ENCODE assay signal across 8 cellular contexts in genomic region chr14:96504353-96504752, GRCh38. TPM values are rescaled to one million over a fixed set of nuclear protein-coding genes. Genes with fewer than 3 reads are reported as not detected.
DNase-seq lines count a peak whose midpoint lies in the region; ATAC-seq and TF ChIP-seq lines count a peak whose summit lies in the region.
"Not testable (repeated sequence)": the region's sequence is repeated elsewhere in the genome, so short reads cannot be mapped to it uniquely, and the experiment has no call there.

No MANE protein-coding gene starts in this region.

- H3K4me1 ChIP-seq in CD4-positive, alpha-beta memory T cell (ENCODE audit: insufficient read depth, low read length), result peaks cover 64% of the 10 kb centered on the region
- peaks cover 43% of the 10 kb centered on the region for H3K4me1 ChIP-seq in KMS-11 (ENCODE audit: low read depth, poor library complexity, severe bottlenecking)
- not testable (repeated sequence) for H3K4me1 ChIP-seq in ectodermal cell (ENCODE audit: control insufficient read depth, insufficient read depth, low read length)
- peaks cover 23% of the 10 kb centered on the region for H3K4me1 ChIP-seq in iPS-18a (ENCODE audit: control insufficient read depth, low read depth, low read length)
- peaks cover 1 to 48% (median 46%) of the 10 kb centered on the region in 5 donors for H3K4me1 ChIP-seq in subcutaneous abdominal adipose tissue (ENCODE audit: control insufficient read depth in 5 of 5, insufficient read depth in 5 of 5, low read length in 5 of 5)

- H3K27me3 ChIP-seq in CD4-positive, alpha-beta memory T cell (ENCODE audit: insufficient read depth, low read length); KMS-11 (ENCODE audit: insufficient read depth, low read depth); ectodermal cell (ENCODE audit: control insufficient read depth, insufficient read depth, low read length, poor library complexity, severe bottlenecking); iPS-18a (ENCODE audit: control insufficient read depth, insufficient read depth, low read length); subcutaneous abdominal adipose tissue (ENCODE audit: control insufficient read depth in 5 of 5, insufficient read depth in 4 of 5, low read length in 5 of 5): not testable (repeated sequence)

- peaks cover 40 to 74% (median 59%) of the 10 kb centered on the region in 4 donors for H3K4me1 Mint-ChIP-seq in CD4-positive, alpha-beta memory T cell
- H3K4me1 Mint-ChIP-seq in WTC11 (peaks cover 46% of the 10 kb centered on the region), neural crest cell (peaks cover 42% of the 10 kb centered on the region)

- not testable (repeated sequence) for H2AFZ ChIP-seq in KMS-11 (ENCODE audit: low read depth)

- H3K9me3 Mint-ChIP-seq in CD4-positive, alpha-beta memory T cell; WTC11; activated naive CD4-positive, alpha-beta T cell treated with anti-CD3 and anti-CD28 coated beads, Interleukin-2, amount 50 U/mL, for 72 hours; neural crest cell: not testable (repeated sequence)

- not testable (repeated sequence) for H4K20me1 ChIP-seq in KMS-11 (ENCODE audit: insufficient read depth)

- peaks cover 0 to 29% of the 10 kb centered on the region in 2 donors for H3K36me3 Mint-ChIP-seq in CD4-positive, alpha-beta memory T cell
- not testable (repeated sequence) for H3K36me3 Mint-ChIP-seq in WTC11; neural crest cell (ENCODE audit: low read depth)
- peaks cover 36 to 40% of the 10 kb centered on the region in 2 donors for H3K36me3 Mint-ChIP-seq in activated naive CD4-positive, alpha-beta T cell treated with anti-CD3 and anti-CD28 coated beads, Interleukin-2, amount 50 U/mL, for 72 hours

- peaks cover 69% of the 10 kb centered on the region for H3K79me2 ChIP-seq in KMS-11 (ENCODE audit: insufficient read depth, low read depth)

- H3K4me3 Mint-ChIP-seq in CD4-positive, alpha-beta memory T cell, result peak overlapping the region; percentile 66 to 99 (median 98)
- peak overlapping the region; percentile 97 for H3K4me3 Mint-ChIP-seq in WTC11
- peak overlapping the region; percentile 96 for H3K4me3 Mint-ChIP-seq in neural crest cell

- WGBS in ectodermal cell, 2 experiments, result 92 to 93% methylated on average over 12 of the region's 12 CpGs

- not testable (repeated sequence) for TF ChIP-seq CTCF in KMS-11 (conservative IDR thresholded peaks at IDR 0.05; ENCODE audit: low read depth, low read length); WTC11 (IDR thresholded peaks at IDR 0.05); neural crest cell (conservative IDR thresholded peaks at IDR 0.05)

- H3K4me2 ChIP-seq in KMS-11, result peak overlapping the region; percentile 86; the same call in 1 of the 2 replicates

- intact Hi-C loops in CD4-positive, alpha-beta memory T cell (cut with micrococcal nuclease), result not testable (repeated sequence)

- H3K9me3 ChIP-seq in CD4-positive, alpha-beta memory T cell (ENCODE audit: control insufficient read depth in 1 of 2, low read length in 2 of 2); ectodermal cell (ENCODE audit: control insufficient read depth, low read length); iPS-18a (ENCODE audit: control insufficient read depth, low read depth, low read length); subcutaneous abdominal adipose tissue (ENCODE audit: control insufficient read depth in 5 of 5, low read length in 5 of 5): not testable (repeated sequence)

- CTCF ChIA-PET in CD4-positive, alpha-beta memory T cell (lab: Charles Lee; ENCODE audit: partially characterized antibody), result not testable (repeated sequence)
- CTCF ChIA-PET in WTC11 (lab: Charles Lee), result interaction anchor here (1.0 kb wide), 1 partner anchor 406 kb away, joined by 3 read pairs; no protein-coding TSS in a partner anchor

- ATAC-seq in WTC11; activated naive CD4-positive, alpha-beta T cell treated with anti-CD3 and anti-CD28 coated beads, Interleukin-2, amount 50 U/mL, for 72 hours: not testable (repeated sequence)

- H3K9ac ChIP-seq in KMS-11; iPS-18a (ENCODE audit: low read length): not testable (repeated sequence)
- H3K9ac ChIP-seq in subcutaneous abdominal adipose tissue (ENCODE audit: low read length in 5 of 5), result peak overlapping the region in 1 of 5 donors; percentile 98

- not testable (repeated sequence) for H3K4me3 ChIP-seq in CD4-positive, alpha-beta memory T cell (ENCODE audit: low read length in 2 of 2); KMS-11 (IDR thresholded peaks at IDR 0.05; ENCODE audit: insufficient read depth, low read depth, low read length)
- H3K4me3 ChIP-seq in ectodermal cell (ENCODE audit: insufficient read depth, low read depth, low read length), result peak overlapping the region; percentile 91
- peak overlapping the region; percentile 88 for H3K4me3 ChIP-seq in iPS-18a (ENCODE audit: low read length)
- peak overlapping the region in 3 of 5 donors; percentile 2 to 6 (median 3) for H3K4me3 ChIP-seq in subcutaneous abdominal adipose tissue (ENCODE audit: low read depth in 1 of 5, low read length in 5 of 5)

- not testable (repeated sequence) for DNase-seq in CD4-positive, alpha-beta memory T cell; WTC11 (ENCODE audit: low spot score); activated naive CD4-positive, alpha-beta T cell treated with anti-CD3 and anti-CD28 coated beads, Interleukin-2, amount 50 U/mL, for 72 hours (ENCODE audit: low spot score in 2 of 2); neural crest cell (ENCODE audit: low read depth, low spot score)

- not testable (repeated sequence) for H3K27ac ChIP-seq in CD4-positive, alpha-beta memory T cell (ENCODE audit: low read depth, low read length); KMS-11; ectodermal cell (ENCODE audit: insufficient read depth, low read depth, low read length, poor library complexity, severe bottlenecking); iPS-18a (ENCODE audit: low read length); subcutaneous abdominal adipose tissue (ENCODE audit: low read depth, low read length)

- H3K27me3 Mint-ChIP-seq in CD4-positive, alpha-beta memory T cell; WTC11 (ENCODE audit: low read depth); neural crest cell (ENCODE audit: low read depth): not testable (repeated sequence)

- POLR2A ChIA-PET in CD4-positive, alpha-beta memory T cell (lab: Charles Lee; ENCODE audit: partially characterized antibody); WTC11 (lab: Charles Lee): not testable (repeated sequence)

- peak overlapping the region in 5 of 7 donors; percentile 22 to 99 (median 77) for H3K27ac Mint-ChIP-seq in CD4-positive, alpha-beta memory T cell
- H3K27ac Mint-ChIP-seq in WTC11, result peak overlapping the region; percentile 51
- peak overlapping the region; percentile 45 to 95 for H3K27ac Mint-ChIP-seq in activated naive CD4-positive, alpha-beta T cell treated with anti-CD3 and anti-CD28 coated beads, Interleukin-2, amount 50 U/mL, for 72 hours
- not testable (repeated sequence) for H3K27ac Mint-ChIP-seq in neural crest cell (ENCODE audit: unreplicated experiment)

- not testable (repeated sequence) for H3K36me3 ChIP-seq in CD4-positive, alpha-beta memory T cell (ENCODE audit: insufficient read depth, low read length); KMS-11 (ENCODE audit: insufficient read depth); ectodermal cell (ENCODE audit: control insufficient read depth, insufficient read depth, low read length); iPS-18a (ENCODE audit: control insufficient read depth, low read depth, low read length); subcutaneous abdominal adipose tissue (ENCODE audit: control insufficient read depth in 5 of 5, insufficient read depth in 5 of 5, low read length in 5 of 5)

RNA-seq across cellular contexts. Expression of gene PAPOLA, which starts 2.2 kb away (rescaled TPM):
- total RNA-seq in CD4-positive, alpha-beta memory T cell, result 100 to 1,000 TPM; 236 to 244 TPM
- polyA plus RNA-seq in CD4-positive, alpha-beta memory T cell, result 10 to 100 TPM; 74.3 to 78.4 TPM
- total RNA-seq in WTC11 (2021), result 184 to 210 TPM (median 193 TPM) in 3 replicates
- 100 to 1,000 TPM; 195 to 220 TPM for total RNA-seq in activated naive CD4-positive, alpha-beta T cell treated with anti-CD3 and anti-CD28 coated beads, Interleukin-2, amount 50 U/mL, for 72 hours
- 225 TPM for polyA plus RNA-seq in ectodermal cell (2013, experiment 1 of 4)
- polyA plus RNA-seq in ectodermal cell (2013, experiment 2 of 4), result 227 TPM
- 193 TPM for polyA plus RNA-seq in ectodermal cell (2013, experiment 3 of 4)
- 204 TPM for polyA plus RNA-seq in ectodermal cell (2013, experiment 4 of 4)
- total RNA-seq in neural crest cell, result 209 and 215 TPM in 2 replicates
